In genomic region chr20:50790651-50791277, GRCh38 we compare ENCODE assay signal across 1 cellular context.
TF ChIP-seq lines count a peak whose summit lies in the region.

No MANE protein-coding gene starts in this region.

TF ChIP-seq in HepG2, 621 proteins besides CTCF, POLR2A, EP300 and RAD21 (continued from another document and continues in another):
- TF ChIP-seq, protein P1, sequence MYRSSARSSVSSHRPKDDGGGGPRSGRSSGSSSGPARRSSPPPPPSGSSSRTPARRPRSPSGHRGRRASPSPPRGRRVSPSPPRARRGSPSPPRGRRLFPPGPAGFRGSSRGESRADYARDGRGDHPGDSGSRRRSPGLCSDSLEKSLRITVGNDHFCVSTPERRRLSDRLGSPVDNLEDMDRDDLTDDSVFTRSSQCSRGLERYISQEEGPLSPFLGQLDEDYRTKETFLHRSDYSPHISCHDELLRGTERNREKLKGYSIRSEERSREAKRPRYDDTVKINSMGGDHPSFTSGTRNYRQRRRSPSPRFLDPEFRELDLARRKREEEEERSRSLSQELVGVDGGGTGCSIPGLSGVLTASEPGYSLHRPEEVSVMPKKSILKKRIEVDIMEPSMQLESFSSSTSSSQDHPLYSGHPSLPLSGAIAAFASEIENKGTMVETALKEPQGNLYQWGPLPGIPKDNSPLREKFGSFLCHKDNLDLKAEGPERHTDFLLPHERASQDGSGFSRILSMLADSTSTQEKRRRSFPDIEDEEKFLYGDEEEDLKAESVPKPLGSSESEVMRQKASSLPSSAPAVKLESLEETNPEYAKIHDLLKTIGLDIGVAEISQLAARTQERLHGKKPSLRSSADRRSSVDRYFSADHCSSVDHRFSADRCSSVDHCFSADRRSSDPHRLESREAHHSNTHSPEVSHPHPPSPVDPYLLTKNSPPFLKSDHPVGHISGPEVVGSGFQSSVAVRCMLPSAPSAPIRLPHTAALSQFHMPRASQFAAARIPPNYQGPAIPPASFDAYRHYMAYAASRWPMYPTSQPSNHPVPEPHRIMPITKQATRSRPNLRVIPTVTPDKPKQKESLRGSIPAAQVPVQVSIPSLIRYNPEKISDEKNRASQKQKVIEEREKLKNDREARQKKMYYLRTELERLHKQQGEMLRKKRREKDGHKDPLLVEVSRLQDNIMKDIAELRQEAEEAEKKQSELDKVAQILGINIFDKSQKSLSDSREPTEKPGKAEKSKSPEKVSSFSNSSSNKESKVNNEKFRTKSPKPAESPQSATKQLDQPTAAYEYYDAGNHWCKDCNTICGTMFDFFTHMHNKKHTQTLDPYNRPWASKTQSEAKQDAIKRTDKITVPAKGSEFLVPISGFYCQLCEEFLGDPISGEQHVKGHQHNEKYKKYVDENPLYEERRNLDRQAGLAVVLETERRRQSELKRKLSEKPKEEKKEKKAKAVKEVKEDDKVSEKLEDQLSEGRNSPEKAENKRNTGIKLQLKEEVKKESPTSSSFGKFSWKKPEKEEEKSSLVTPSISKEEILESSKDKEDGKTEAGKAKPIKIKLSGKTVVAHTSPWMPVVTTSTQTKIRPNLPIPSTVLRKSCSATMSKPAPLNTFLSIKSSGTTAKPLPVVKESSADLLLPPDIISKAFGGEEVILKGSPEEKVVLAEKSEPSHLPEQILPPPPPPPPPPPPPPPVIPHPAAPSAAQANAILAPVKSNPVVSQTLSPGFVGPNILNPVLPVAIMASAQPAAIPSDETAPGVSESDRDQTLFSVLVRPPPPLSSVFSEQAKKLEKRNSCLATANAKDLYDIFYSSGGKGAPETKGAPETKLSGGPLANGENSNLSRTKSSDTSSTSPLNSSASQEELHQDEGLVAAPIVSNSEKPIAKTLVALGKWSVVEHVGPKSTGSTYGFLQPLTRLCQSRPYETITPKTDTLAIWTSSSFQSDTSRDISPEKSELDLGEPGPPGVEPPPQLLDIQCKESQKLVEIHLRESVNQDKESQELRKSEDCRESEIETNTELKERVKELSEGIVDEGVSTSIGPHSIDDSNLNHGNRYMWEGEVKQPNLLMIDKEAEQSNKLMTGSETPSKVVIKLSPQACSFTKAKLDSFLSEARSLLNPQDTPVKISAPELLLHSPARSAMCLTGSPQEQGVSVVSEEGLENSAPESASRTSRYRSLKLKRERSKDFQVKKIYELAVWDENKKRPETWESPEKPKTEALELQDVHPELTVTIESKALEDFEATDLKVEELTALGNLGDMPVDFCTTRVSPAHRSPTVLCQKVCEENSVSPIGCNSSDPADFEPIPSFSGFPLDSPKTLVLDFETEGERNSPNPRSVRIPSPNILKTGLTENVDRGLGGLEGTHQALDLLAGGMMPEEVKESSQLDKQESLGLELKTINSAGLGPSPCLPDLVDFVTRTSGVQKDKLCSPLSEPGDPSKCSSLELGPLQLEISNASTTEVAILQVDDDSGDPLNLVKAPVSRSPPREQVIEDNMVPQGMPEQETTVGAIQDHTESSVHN (CRISPR knock-in tag; IDR thresholded peaks at IDR 0.05), result no peak
- TF ChIP-seq SCMH1 (CRISPR knock-in tag; IDR thresholded peaks at IDR 0.05; ENCODE audit: borderline replicate concordance) (no peak), ZNF546 (CRISPR knock-in tag; conservative IDR thresholded peaks at IDR 0.05) (no peak), MXD3 (CRISPR knock-in tag; IDR thresholded peaks at IDR 0.05) (peak; percentile 95), ZNF44 (CRISPR knock-in tag; IDR thresholded peaks at IDR 0.05) (peak; percentile 92; the same call in 1 of the 2 replicates), THRA (CRISPR knock-in tag; IDR thresholded peaks at IDR 0.05; ENCODE audit: borderline replicate concordance) (peak; percentile 86; the same call in 1 of the 2 replicates), GFI1 (CRISPR knock-in tag; IDR thresholded peaks at IDR 0.05; ENCODE audit: borderline replicate concordance) (peak; percentile 83), SP1 (IDR thresholded peaks at IDR 0.05) (no peak), SP1 (CRISPR knock-in tag; IDR thresholded peaks at IDR 0.05) (peak; percentile 92), SRSF1 (optimal IDR thresholded peaks at IDR 0.05; ENCODE audit: low read depth, low read length) (peak; percentile 56), ZNF34 (CRISPR knock-in tag; IDR thresholded peaks at IDR 0.05; ENCODE audit: borderline replicate concordance) (no peak), PCBP1 (IDR thresholded peaks at IDR 0.05; ENCODE audit: borderline replicate concordance, low read depth, low read length) (no peak; the same call in 1 of the 2 replicates), RFX5 (IDR thresholded peaks at IDR 0.05; ENCODE audit: low read depth, low read length) (no peak), TFE3 (CRISPR knock-in tag; IDR thresholded peaks at IDR 0.05) (peak; percentile 59; the same call in 1 of the 2 replicates), DNMT1 (CRISPR knock-in tag; IDR thresholded peaks at IDR 0.05) (0 out of 2 replicates have a peak, but pooled peaks have one; percentile 66), ARID2 (CRISPR knock-in tag; IDR thresholded peaks at IDR 0.05; ENCODE audit: borderline replicate concordance) (no peak), ZNF652 (CRISPR knock-in tag; IDR thresholded peaks at IDR 0.05; ENCODE audit: borderline replicate concordance, low read depth) (no peak), ZNF496 (CRISPR knock-in tag; IDR thresholded peaks at IDR 0.05; ENCODE audit: insufficient replicate concordance) (no peak), IRF2 (CRISPR knock-in tag; IDR thresholded peaks at IDR 0.05) (peak; percentile 79), ZBTB7B (CRISPR knock-in tag; IDR thresholded peaks at IDR 0.05) (peak; percentile 94), ZNF576 (CRISPR knock-in tag; IDR thresholded peaks at IDR 0.05) (peak; percentile 74; the same call in 1 of the 2 replicates), XBP1 (CRISPR knock-in tag; IDR thresholded peaks at IDR 0.05) (0 out of 2 replicates have a peak, but pooled peaks have one; percentile 75), HDAC6 (IDR thresholded peaks at IDR 0.05; ENCODE audit: low read depth, low read length) (no peak), DNMT3B (CRISPR knock-in tag; conservative IDR thresholded peaks at IDR 0.05) (no peak; the same call in 1 of the 2 replicates), MAFF (IDR thresholded peaks at IDR 0.05; ENCODE audit: low read depth, low read length) (no peak), TOE1 (CRISPR knock-in tag; IDR thresholded peaks at IDR 0.05) (no peak), ZNF782 (CRISPR knock-in tag; IDR thresholded peaks at IDR 0.05; ENCODE audit: borderline replicate concordance) (peak; percentile 95; the same call in 1 of the 2 replicates), GABPA (IDR thresholded peaks at IDR 0.05; ENCODE audit: low read depth, low read length) (no peak), GABPA (CRISPR knock-in tag; IDR thresholded peaks at IDR 0.05; ENCODE audit: low read depth) (no peak), ZNF138 (CRISPR knock-in tag; IDR thresholded peaks at IDR 0.05; ENCODE audit: low read depth) (0 out of 2 replicates have a peak, but pooled peaks have one; percentile 85), NKX3-1 (CRISPR knock-in tag; IDR thresholded peaks at IDR 0.05) (peak; percentile 87), XRCC5 (optimal IDR thresholded peaks at IDR 0.05; ENCODE audit: low read length) (peak; percentile 100), KDM1A (CRISPR knock-in tag; IDR thresholded peaks at IDR 0.05) (peak; percentile 98), FOXJ3 (CRISPR knock-in tag; IDR thresholded peaks at IDR 0.05; ENCODE audit: borderline replicate concordance) (peak; percentile 82), ZNF75D (CRISPR knock-in tag; IDR thresholded peaks at IDR 0.05; ENCODE audit: borderline replicate concordance) (no peak), ZFP36 (IDR thresholded peaks at IDR 0.05; ENCODE audit: borderline replicate concordance, low read depth, low read length, partially characterized antibody) (no peak), ZNF569 (CRISPR knock-in tag; IDR thresholded peaks at IDR 0.05; ENCODE audit: borderline replicate concordance) (no peak), ZNF672 (CRISPR knock-in tag; IDR thresholded peaks at IDR 0.05) (no peak), BRF2 (CRISPR knock-in tag; IDR thresholded peaks at IDR 0.05) (peak; percentile 69; the same call in 1 of the 2 replicates), ZNF891 (CRISPR knock-in tag; IDR thresholded peaks at IDR 0.05) (peak; percentile 92), WIZ (CRISPR knock-in tag; IDR thresholded peaks at IDR 0.05) (0 out of 2 replicates have a peak, but pooled peaks have one; percentile 24), ASH2L (IDR thresholded peaks at IDR 0.05; ENCODE audit: insufficient read length, low read depth, low read length) (peak; percentile 55), KDM6A (CRISPR knock-in tag; IDR thresholded peaks at IDR 0.05; ENCODE audit: low read depth) (no peak)
- TF ChIP-seq, protein P2, sequence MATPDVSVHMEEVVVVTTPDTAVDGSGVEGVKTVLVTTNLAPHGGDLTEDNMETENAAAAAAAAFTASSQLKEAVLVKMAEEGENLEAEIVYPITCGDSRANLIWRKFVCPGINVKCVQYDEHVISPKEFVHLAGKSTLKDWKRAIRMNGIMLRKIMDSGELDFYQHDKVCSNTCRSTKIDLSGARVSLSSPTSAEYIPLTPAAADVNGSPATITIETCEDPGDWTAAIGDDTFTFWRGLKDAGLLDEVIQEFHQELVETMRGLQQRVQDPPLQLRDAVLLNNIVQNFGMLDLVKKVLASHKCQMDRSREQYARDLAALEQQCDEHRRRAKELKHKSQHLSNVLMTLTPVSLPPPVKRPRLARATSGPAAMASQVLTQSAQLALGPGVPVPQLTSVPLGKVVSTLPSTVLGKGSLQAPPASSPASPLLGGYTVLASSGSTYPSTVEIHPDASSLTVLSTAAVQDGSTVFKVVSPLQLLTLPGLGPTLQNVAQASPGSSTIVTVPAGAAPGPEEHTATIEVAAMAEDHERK (CRISPR knock-in tag; IDR thresholded peaks at IDR 0.05; ENCODE audit: low read depth), result no peak
- TF ChIP-seq, protein P3, sequence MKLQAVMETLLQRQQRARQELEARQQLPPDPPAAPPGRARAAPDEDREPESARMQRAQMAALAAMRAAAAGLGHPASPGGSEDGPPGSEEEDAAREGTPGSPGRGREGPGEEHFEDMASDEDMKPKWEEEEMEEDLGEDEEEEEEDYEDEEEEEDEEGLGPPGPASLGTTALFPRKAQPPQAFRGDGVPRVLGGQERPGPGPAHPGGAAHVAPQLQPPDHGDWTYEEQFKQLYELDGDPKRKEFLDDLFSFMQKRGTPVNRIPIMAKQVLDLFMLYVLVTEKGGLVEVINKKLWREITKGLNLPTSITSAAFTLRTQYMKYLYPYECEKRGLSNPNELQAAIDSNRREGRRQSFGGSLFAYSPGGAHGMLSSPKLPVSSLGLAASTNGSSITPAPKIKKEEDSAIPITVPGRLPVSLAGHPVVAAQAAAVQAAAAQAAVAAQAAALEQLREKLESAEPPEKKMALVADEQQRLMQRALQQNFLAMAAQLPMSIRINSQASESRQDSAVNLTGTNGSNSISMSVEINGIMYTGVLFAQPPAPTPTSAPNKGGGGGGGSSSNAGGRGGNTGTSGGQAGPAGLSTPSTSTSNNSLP (IDR thresholded peaks at IDR 0.05; ENCODE audit: low read depth, low read length), result no peak; the same call in 1 of the 2 replicates
- TF ChIP-seq, protein P4, sequence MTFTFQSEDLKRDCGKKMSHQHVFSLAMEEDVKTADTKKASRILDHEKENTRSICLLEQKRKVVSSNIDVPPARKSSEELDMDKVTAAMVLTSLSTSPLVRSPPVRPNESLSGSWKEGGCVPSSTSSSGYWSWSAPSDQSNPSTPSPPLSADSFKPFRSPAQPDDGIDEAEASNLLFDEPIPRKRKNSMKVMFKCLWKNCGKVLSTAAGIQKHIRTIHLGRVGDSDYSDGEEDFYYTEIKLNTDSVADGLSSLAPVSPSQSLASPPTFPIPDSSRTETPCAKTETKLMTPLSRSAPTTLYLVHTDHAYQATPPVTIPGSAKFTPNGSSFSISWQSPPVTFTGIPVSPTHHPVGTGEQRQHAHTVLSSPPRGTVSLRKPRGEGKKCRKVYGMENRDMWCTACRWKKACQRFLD (CRISPR knock-in tag; IDR thresholded peaks at IDR 0.05; ENCODE audit: borderline replicate concordance), result peak; percentile 96; the same call in 1 of the 2 replicates
- TF ChIP-seq, protein P5, sequence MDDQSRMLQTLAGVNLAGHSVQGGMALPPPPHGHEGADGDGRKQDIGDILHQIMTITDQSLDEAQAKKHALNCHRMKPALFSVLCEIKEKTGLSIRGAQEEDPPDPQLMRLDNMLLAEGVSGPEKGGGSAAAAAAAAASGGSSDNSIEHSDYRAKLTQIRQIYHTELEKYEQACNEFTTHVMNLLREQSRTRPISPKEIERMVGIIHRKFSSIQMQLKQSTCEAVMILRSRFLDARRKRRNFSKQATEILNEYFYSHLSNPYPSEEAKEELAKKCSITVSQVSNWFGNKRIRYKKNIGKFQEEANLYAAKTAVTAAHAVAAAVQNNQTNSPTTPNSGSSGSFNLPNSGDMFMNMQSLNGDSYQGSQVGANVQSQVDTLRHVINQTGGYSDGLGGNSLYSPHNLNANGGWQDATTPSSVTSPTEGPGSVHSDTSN (CRISPR knock-in tag; IDR thresholded peaks at IDR 0.05; ENCODE audit: borderline replicate concordance), result peak; percentile 81
